16 cellular contexts compared by ENCODE assay signal in genomic region chr1:232905324-232906034, GRCh38. TPM values are rescaled to one million over a fixed set of nuclear protein-coding genes. Genes with fewer than 3 reads are reported as not detected.
DNase-seq lines count a peak whose midpoint lies in the region; ATAC-seq and TF ChIP-seq lines count a peak whose summit lies in the region.
"Had no signal": no experiment of that assay in that cellular context is flagged by ENCODE, and none has a peak within 500 bp of the region (broad histone marks: within the 10 kb centered on the region; RNA-seq: fewer than 3 reads in every experiment).

No MANE protein-coding gene starts in this region.

- ATAC-seq in gastrocnemius medialis, result no peak
- ATAC-seq: effector memory CD8-positive, alpha-beta T cell; T-helper 17 cell had no signal

- no peaks in the 10 kb centered on the region for H3K36me3 ChIP-seq in A673 (ENCODE audit: insufficient read depth, low read length, poor library complexity, severe bottlenecking)
- no peaks in the 10 kb centered on the region for H3K36me3 ChIP-seq in gastrocnemius medialis
- H3K36me3 ChIP-seq: BLaER1 treated with 17β-estradiol and CSF1 and Interleukin-3, amounts not matched to agents 10 nM and 100 nM; thyroid gland had no signal

- no peak overlapping the region for H3K27ac ChIP-seq in A673 (ENCODE audit: low read depth, low read length, poor library complexity, severe bottlenecking)
- no peak overlapping the region for H3K27ac ChIP-seq in gastrocnemius medialis
- H3K27ac ChIP-seq: BLaER1 treated with 17β-estradiol and CSF1 and Interleukin-3, amounts not matched to agents 10 nM and 100 nM; thyroid gland had no signal

- H3K27me3 ChIP-seq in A673 (replicated peaks; ENCODE audit: insufficient read depth, low read depth, low read length, poor library complexity), result no peaks in the 10 kb centered on the region
- no peaks in the 10 kb centered on the region for H3K27me3 ChIP-seq in gastrocnemius medialis
- H3K27me3 ChIP-seq: BLaER1 treated with 17β-estradiol and CSF1 and Interleukin-3, amounts not matched to agents 10 nM and 100 nM; thyroid gland had no signal

- DNase-seq in A673 (ENCODE audit: low spot score), result peak; percentile 55
- DNase-seq in GDM1 (lab: John Stamatoyannopoulos, UW), result peak; percentile 1
- peak; percentile 20 for DNase-seq in SK-N-DZ (ENCODE audit: low spot score)
- peak; percentile 5 for DNase-seq in fibroblast of the aortic adventitia (ENCODE audit: low read depth)
- DNase-seq in AML-193 (lab: John Stamatoyannopoulos, UW), result no peak
- no peak for DNase-seq in gastrocnemius medialis
- no peak for DNase-seq in ecto neural progenitor cell (ENCODE audit: low spot score)
- DNase-seq in globus pallidus (ENCODE audit: low spot score), result no peak
- DNase-seq: activated CD4-positive, alpha-beta T cell treated with anti-CD3 and anti-CD28 coated beads, Interleukin-2, amount 50 U/mL, for 4 hours; activated gamma-delta T cell treated with Interleukin-2 at 50 U/mL for 16 hours; effector memory CD8-positive, alpha-beta T cell; NCI-H1436; NCI-H510A; T-helper 17 cell had no signal

- no peaks in the 10 kb centered on the region for H3K4me1 ChIP-seq in A673 (ENCODE audit: insufficient read depth, low read length, poor library complexity, severe bottlenecking)
- H3K4me1 ChIP-seq in gastrocnemius medialis, result peaks cover 14% of the 10 kb centered on the region in 2 donors

- intact Hi-C loops in A673 (cut with micrococcal nuclease; ENCODE audit: unreplicated experiment) (no loop called here), gastrocnemius medialis (cut with DNase I; ENCODE audit: low total_unique reads) (no loop called here)

- H3K4me3 ChIP-seq in A673 (ENCODE audit: low read depth, low read length, poor library complexity, severe bottlenecking) (no peak overlapping the region), fibroblast of the aortic adventitia (ENCODE audit: low read depth, low read length) (no peak overlapping the region), gastrocnemius medialis (no peak overlapping the region)
- H3K4me3 ChIP-seq: BLaER1 treated with 17β-estradiol and CSF1 and Interleukin-3, amounts not matched to agents 10 nM and 100 nM; thyroid gland had no signal

- no peak for TF ChIP-seq CTCF in A673 (conservative IDR thresholded peaks at IDR 0.05; ENCODE audit: low read depth, low read length)
- no peak for TF ChIP-seq CTCF in fibroblast of the aortic adventitia (IDR thresholded peaks at IDR 0.05; ENCODE audit: insufficient read depth, low read length)
- TF ChIP-seq CTCF in gastrocnemius medialis (IDR thresholded peaks at IDR 0.05 in 4 of 5, conservative IDR thresholded peaks at IDR 0.05 in 1 of 5), result no peak

- CTCF ChIA-PET in A673 (lab: Charles Lee), result no interaction called here

- no TSS peak for BruUV-seq in A673 (replicated peaks; lab: Mats Ljungman, UMichigan)

- TF ChIP-seq POLR2A in gastrocnemius medialis (IDR thresholded peaks at IDR 0.05), result no peak

- H3K9me3 ChIP-seq in A673 (ENCODE audit: low read depth, low read length, poor library complexity, severe bottlenecking) (no peaks in the 10 kb centered on the region), gastrocnemius medialis (no peaks in the 10 kb centered on the region)
- H3K9me3 ChIP-seq: BLaER1 treated with 17β-estradiol and CSF1 and Interleukin-3, amounts not matched to agents 10 nM and 100 nM; thyroid gland had no signal

- in situ Hi-C loops in gastrocnemius medialis (cut with MboI; ENCODE audit: low sequenced_read_pairs in 4 of 4), result no loop called here

- POLR2A ChIA-PET in A673 (lab: Charles Lee; ENCODE audit: low non-redundant PET), result no interaction called here

RNA-seq across cellular contexts. Expression of gene NTPCR, which starts 44.9 kb away (rescaled TPM):
- total RNA-seq in A673 (2021) (50.0 and 61.6 TPM in 2 replicates), fibroblast of the aortic adventitia (ENCODE audit: low replicate concordance) (19.7 and 29.4 TPM in 2 replicates), gastrocnemius medialis (10 to 100 TPM; 20.5 to 33.7 (median 24.2) TPM)
- polyA plus RNA-seq in SK-N-DZ (2014; cell fraction: cytosol; rRNA removed), result 54.2 and 68.1 TPM in 2 replicates
- polyA plus RNA-seq in SK-N-DZ (2014; cell fraction: nucleus; rRNA removed), result 34.2 and 38.7 TPM in 2 replicates

Comparison
In these comparisons a context has a peak if more than half of its experiments do, and no peak if none do; other contexts are left out.
1. DNase-seq: peak in A673 (single experiment), GDM1 (single experiment), SK-N-DZ (single experiment) and fibroblast of the aortic adventitia (single experiment); none in AML-193 (0 of 2), gastrocnemius medialis (0 of 2), ecto neural progenitor cell (single experiment) and globus pallidus (single experiment).